36 cellular contexts compared by ENCODE assay signal in genomic region chr17:45286286-45286685, GRCh38. TPM values are rescaled to one million over a fixed set of nuclear protein-coding genes. Genes with fewer than 3 reads are reported as not detected.
A peak's percentile ranks its signal among the peaks of the same experiment; 100 is the strongest.
DNase-seq lines count a peak whose midpoint lies in the region; ATAC-seq and TF ChIP-seq lines count a peak whose summit lies in the region.
"Had no signal": no experiment of that assay in that cellular context is flagged by ENCODE, and none has a peak within 500 bp of the region (broad histone marks: within the 10 kb centered on the region; RNA-seq: fewer than 3 reads in every experiment).

No MANE protein-coding gene starts in this region.

- peaks cover 45% of the 10 kb centered on the region for H3K4me1 ChIP-seq in Panc1 (ENCODE audit: control insufficient read depth, insufficient read depth, low read length)
- H3K4me1 ChIP-seq in sigmoid colon, result peaks cover 0 to 99% (median 84%) of the 10 kb centered on the region in 4 donors

- no peak for TF ChIP-seq EP300 in sigmoid colon (IDR thresholded peaks at IDR 0.05)

- H3K9me3 Mint-ChIP-seq in activated CD4-positive, alpha-beta T cell treated with anti-CD3 and anti-CD28 coated beads for 36 hours (ENCODE audit: low read depth), result no peaks in the 10 kb centered on the region
- no peaks in the 10 kb centered on the region for H3K9me3 Mint-ChIP-seq in dendritic cell treated with granulocyte-macrophage colony-stimulating factor and Interleukin-4, amounts not matched to agents 40 ng/mL and 50 ng/mL, for 4 days
- H3K9me3 Mint-ChIP-seq in effector memory CD8-positive, alpha-beta T cell, result no peaks in the 10 kb centered on the region
- H3K9me3 Mint-ChIP-seq: activated CD4-positive, alpha-beta T cell treated with anti-CD3 and anti-CD28 coated beads, Interleukin-2, amount 10 ng/mL, durations not matched to agents 7 days and 5 days; activated T-cell treated with anti-CD3 and anti-CD28 coated beads, Interleukin-2, amount 50 U/mL, for 4 hours; GM23338; IgD-negative memory B cell; mesothelial cell of epicardium; naive B cell had no signal

- POLR2A ChIA-PET in activated CD4-positive, alpha-beta T cell treated with anti-CD3 and anti-CD28 coated beads for 36 hours (lab: Charles Lee), result interaction anchor here (1.2 kb wide), 1 partner anchor 26 kb away, joined by 3 read pairs; no protein-coding TSS in a partner anchor
- POLR2A ChIA-PET in Panc1 (lab: Charles Lee), result no interaction called here

- no peak for TF ChIP-seq CTCF in Panc1 (IDR thresholded peaks at IDR 0.05)
- no peak for TF ChIP-seq CTCF in sigmoid colon (IDR thresholded peaks at IDR 0.05)

- H3K4me3 Mint-ChIP-seq in activated CD4-positive, alpha-beta T cell treated with anti-CD3 and anti-CD28 coated beads for 36 hours, result no peak overlapping the region
- no peak overlapping the region for H3K4me3 Mint-ChIP-seq in dendritic cell treated with granulocyte-macrophage colony-stimulating factor and Interleukin-4, amounts not matched to agents 40 ng/mL and 50 ng/mL, for 4 days
- no peak overlapping the region for H3K4me3 Mint-ChIP-seq in effector memory CD8-positive, alpha-beta T cell
- H3K4me3 Mint-ChIP-seq: activated CD4-positive, alpha-beta T cell treated with anti-CD3 and anti-CD28 coated beads, Interleukin-2, amount 10 ng/mL, durations not matched to agents 7 days and 5 days; activated T-cell treated with anti-CD3 and anti-CD28 coated beads, Interleukin-2, amount 50 U/mL, for 4 hours; CD14-positive monocyte; GM23338; IgD-negative memory B cell; mesothelial cell of epicardium had no signal

- H3K27ac Mint-ChIP-seq in activated CD4-positive, alpha-beta T cell treated with anti-CD3 and anti-CD28 coated beads for 36 hours, result peak overlapping the region; percentile 61
- H3K27ac Mint-ChIP-seq in dendritic cell treated with granulocyte-macrophage colony-stimulating factor and Interleukin-4, amounts not matched to agents 40 ng/mL and 50 ng/mL, for 4 days, result peak overlapping the region; percentile 35
- H3K27ac Mint-ChIP-seq in effector memory CD8-positive, alpha-beta T cell, result peak overlapping the region in 1 of 2 donors; percentile 60
- H3K27ac Mint-ChIP-seq: activated CD4-positive, alpha-beta T cell treated with anti-CD3 and anti-CD28 coated beads, Interleukin-2, amount 10 ng/mL, durations not matched to agents 7 days and 5 days; GM23338; mesothelial cell of epicardium; progenitor cell of endocrine pancreas had no signal

- H3K36me3 Mint-ChIP-seq in activated CD4-positive, alpha-beta T cell treated with anti-CD3 and anti-CD28 coated beads for 36 hours (ENCODE audit: low read depth), result peaks cover 76% of the 10 kb centered on the region
- peaks cover 100% of the 10 kb centered on the region for H3K36me3 Mint-ChIP-seq in dendritic cell treated with granulocyte-macrophage colony-stimulating factor and Interleukin-4, amounts not matched to agents 40 ng/mL and 50 ng/mL, for 4 days (ENCODE audit: low read depth)
- peaks cover 67% of the 10 kb centered on the region for H3K36me3 Mint-ChIP-seq in effector memory CD8-positive, alpha-beta T cell (ENCODE audit: insufficient read depth)
- H3K36me3 Mint-ChIP-seq: IgD-negative memory B cell had no signal

- in situ Hi-C loops in Panc1 (cut with HindIII; ENCODE audit: low pct_unique_long_range_greater_than_20kb, low sequenced_read_pairs), result no loop called here

- H3K36me3 ChIP-seq in Panc1 (ENCODE audit: control insufficient read depth, insufficient read depth, low read length) (peaks cover 13% of the 10 kb centered on the region), sigmoid colon (peaks cover 9 to 68% (median 31%) of the 10 kb centered on the region in 4 donors)

- WGBS in sigmoid colon, 2 donors, result 90 to 95% methylated on average over 5 of the region's 5 CpGs

- TF ChIP-seq POLR2A in sigmoid colon (IDR thresholded peaks at IDR 0.05), result no peak

- H3K9me3 ChIP-seq in Panc1 (ENCODE audit: control insufficient read depth, insufficient read depth, low read depth, low read length) (no peaks in the 10 kb centered on the region), sigmoid colon (no peaks in the 10 kb centered on the region)
- H3K9me3 ChIP-seq: SJCRH30 had no signal

- peaks cover 9% of the 10 kb centered on the region for H3K4me1 Mint-ChIP-seq in activated CD4-positive, alpha-beta T cell treated with anti-CD3 and anti-CD28 coated beads for 36 hours
- H3K4me1 Mint-ChIP-seq in dendritic cell treated with granulocyte-macrophage colony-stimulating factor and Interleukin-4, amounts not matched to agents 40 ng/mL and 50 ng/mL, for 4 days (ENCODE audit: low read depth), result peaks cover 54% of the 10 kb centered on the region
- H3K4me1 Mint-ChIP-seq in effector memory CD8-positive, alpha-beta T cell (ENCODE audit: low read depth in 2 of 2), result peaks cover 6 to 16% of the 10 kb centered on the region in 2 donors
- H3K4me1 Mint-ChIP-seq: GM23338 had no signal

- CTCF ChIA-PET in activated CD4-positive, alpha-beta T cell treated with anti-CD3 and anti-CD28 coated beads for 36 hours (lab: Charles Lee), result interaction anchor here (0.6 to 4.2 kb wide), 6 partner anchors 9 to 99 kb away, joined by 4 to 27 read pairs (median 4); no protein-coding TSS in a partner anchor
- CTCF ChIA-PET in Panc1 (lab: Charles Lee), result no interaction called here

- BruUV-seq in Panc1 (replicated peaks; lab: Mats Ljungman, UMichigan), result no TSS peak

- no peak overlapping the region for H3K4me3 ChIP-seq in Panc1 (ENCODE audit: low read depth in 2 of 2, low read length in 2 of 2)
- H3K4me3 ChIP-seq in sigmoid colon, result no peak overlapping the region
- H3K4me3 ChIP-seq: GM23338, SJCRH30 had no signal

- intact Hi-C loops in activated CD4-positive, alpha-beta T cell treated with anti-CD3 and anti-CD28 coated beads for 36 hours (cut with DNase I, micrococcal nuclease), result no loop called here
- intact Hi-C loops in Panc1 (cut with micrococcal nuclease; ENCODE audit: unreplicated experiment) (no loop called here), sigmoid colon (cut with DNase I) (no loop called here)
- intact Hi-C loops in dendritic cell treated with granulocyte-macrophage colony-stimulating factor and Interleukin-4, amounts not matched to agents 40 ng/mL and 50 ng/mL, for 4 days (cut with micrococcal nuclease), result no loop called here

- no peaks in the 10 kb centered on the region for H3K27me3 ChIP-seq in Panc1 (ENCODE audit: control insufficient read depth, insufficient read depth, low read length)
- no peaks in the 10 kb centered on the region for H3K27me3 ChIP-seq in sigmoid colon
- H3K27me3 ChIP-seq: SJCRH30 had no signal

- no peak for ATAC-seq in activated CD4-positive, alpha-beta T cell treated with anti-CD3 and anti-CD28 coated beads for 36 hours
- ATAC-seq in Panc1, result no peak
- ATAC-seq in effector memory CD8-positive, alpha-beta T cell (replicated peaks), result no peak
- ATAC-seq: activated T-cell treated with anti-CD3 and anti-CD28 coated beads, Interleukin-2, amount 50 U/mL, for 4 hours; GM23338 had no signal

- H3K27me3 Mint-ChIP-seq in activated CD4-positive, alpha-beta T cell treated with anti-CD3 and anti-CD28 coated beads for 36 hours, result no peaks in the 10 kb centered on the region
- H3K27me3 Mint-ChIP-seq in dendritic cell treated with granulocyte-macrophage colony-stimulating factor and Interleukin-4, amounts not matched to agents 40 ng/mL and 50 ng/mL, for 4 days, result no peaks in the 10 kb centered on the region
- H3K27me3 Mint-ChIP-seq in effector memory CD8-positive, alpha-beta T cell, result no peaks in the 10 kb centered on the region
- H3K27me3 Mint-ChIP-seq: activated CD4-positive, alpha-beta T cell treated with anti-CD3 and anti-CD28 coated beads, Interleukin-2, amount 10 ng/mL, durations not matched to agents 7 days and 5 days; IgD-negative memory B cell; naive B cell; progenitor cell of endocrine pancreas had no signal

- H3K27ac ChIP-seq in Panc1 (ENCODE audit: low read length) (0 out of 2 replicates have a peak overlapping the region, but pooled peaks have one; percentile 29), sigmoid colon (peak overlapping the region; percentile 14 to 98 (median 92))
- H3K27ac ChIP-seq: 22Rv1, SJCRH30, VCaP had no signal

- DNase-seq in activated CD4-positive, alpha-beta T cell treated with anti-CD3 and anti-CD28 coated beads for 36 hours, result no peak
- no peak for DNase-seq in activated CD4-positive, alpha-beta T cell treated with anti-CD3 and anti-CD28 coated beads for 48 hours
- DNase-seq in Panc1 (ENCODE audit: low read depth, low spot score) (no peak), sigmoid colon (no peak), islet precursor cell (no peak), dedifferentiated amniotic fluid mesenchymal stem cell (ENCODE audit: extremely low spot score) (no peak)
- no peak for DNase-seq in effector memory CD8-positive, alpha-beta T cell
- DNase-seq: activated CD4-positive, alpha-beta T cell treated with anti-CD3 and anti-CD28 coated beads, Interleukin-2, amount 10 ng/mL, durations not matched to agents 7 days and 5 days; activated naive CD4-positive, alpha-beta T cell; activated T-cell treated with anti-CD3 and anti-CD28 coated beads, Interleukin-2, amount 50 U/mL, for 4 hours; amniotic stem cell; DND-41; effector memory CD4-positive, alpha-beta T cell; erythroblast; GF-D8; head of caudate nucleus; kidney; MV-4-11; naive B cell; NCI-H1436; NCI-H2081 treated with DMSO at 0.1 percent for 48 hours; NCI-H774; SJCRH30; stimulated activated naive CD4-positive, alpha-beta T cell; SW 1271 had no signal

RNA-seq across cellular contexts. Expression of gene SPATA32, which starts 24.4 kb away (rescaled TPM):
- total RNA-seq in activated CD4-positive, alpha-beta T cell treated with anti-CD3 and anti-CD28 coated beads for 36 hours, result under 1 TPM; 0.21 to 0.25 TPM
- total RNA-seq in Panc1 (2021; ENCODE audit: unreplicated experiment) (0.26 TPM), sigmoid colon (not detected)
- polyA plus RNA-seq in Panc1 (2012; ENCODE audit: insufficient read length), result 0.17 TPM
- under 1 TPM in 1 of 3 donors, not detected in 2; 0.07 TPM for polyA plus RNA-seq in sigmoid colon
- total RNA-seq: GM23338, kidney, lower leg skin, mesothelial cell of epicardium, temporal lobe, ureter had no signal
- polyA plus RNA-seq: CD14-positive monocyte, GM23338 had no signal

RNA-seq across cellular contexts. Expression of gene MAP3K14, which starts 30.5 kb away (rescaled TPM):
- 10 to 100 TPM; 50.3 to 52.5 TPM for total RNA-seq in activated CD4-positive, alpha-beta T cell treated with anti-CD3 and anti-CD28 coated beads for 36 hours
- total RNA-seq in Panc1 (2021; ENCODE audit: unreplicated experiment), result 80.8 TPM
- 60.3 TPM for polyA plus RNA-seq in Panc1 (2012; ENCODE audit: insufficient read length)
- total RNA-seq in sigmoid colon, result 10 to 100 TPM in 3 of 4 donors, 1 to 10 TPM in 1; 9.2 to 28.5 (median 14.1) TPM
- 10 to 100 TPM in 1 of 3 donors, 1 to 10 TPM in 2; 7.2 to 20.8 (median 9.0) TPM for polyA plus RNA-seq in sigmoid colon
